In genomic region chr11:65616575-65617001, GRCh38 we compare ENCODE assay signal across 8 cellular contexts. TPM values are rescaled to one million over a fixed set of nuclear protein-coding genes. Genes with fewer than 3 reads are reported as not detected.
DNase-seq lines count a peak whose midpoint lies in the region; ATAC-seq and TF ChIP-seq lines count a peak whose summit lies in the region.

No MANE protein-coding gene starts in this region.

- H3K4me1 Mint-ChIP-seq in T-helper 1 cell treated with Interleukin-12 subunit alpha and Interleukin-12 subunit beta and Interleukin-4 antibody, amounts not matched to agents 30 μg/mL and 1 μg/mL, for 36 hours (ENCODE audit: low read depth), result peaks cover 20% of the 10 kb centered on the region

- peaks cover 26% of the 10 kb centered on the region for H3K36me3 Mint-ChIP-seq in T-helper 1 cell treated with Interleukin-12 subunit alpha and Interleukin-12 subunit beta and Interleukin-4 antibody, amounts not matched to agents 30 μg/mL and 1 μg/mL, for 36 hours (ENCODE audit: low read depth)

- peaks cover 0 to 46% (median 38%) of the 10 kb centered on the region in 4 donors for H3K4me1 ChIP-seq in sigmoid colon

- peak overlapping the region; percentile 89 to 95 (median 92) for H3K27ac ChIP-seq in sigmoid colon

- intact Hi-C loops in sigmoid colon (cut with DNase I), result loop anchor here (10.0 kb wide), 1 partner anchor 502 kb away; the partner anchor contains the start of genes TM7SF2 and ZNHIT2

- no peak for TF ChIP-seq CTCF in GM12865 (IDR thresholded peaks at IDR 0.05; ENCODE audit: insufficient read depth, low read depth, low read length, missing control alignments)
- TF ChIP-seq CTCF in fibroblast of pulmonary artery (IDR thresholded peaks at IDR 0.05; ENCODE audit: low read length, missing control alignments), result no peak
- TF ChIP-seq CTCF in sigmoid colon (IDR thresholded peaks at IDR 0.05), result no peak

- H3K9me3 Mint-ChIP-seq in T-helper 1 cell treated with Interleukin-12 subunit alpha and Interleukin-12 subunit beta and Interleukin-4 antibody, amounts not matched to agents 30 μg/mL and 1 μg/mL, for 36 hours, result no peaks in the 10 kb centered on the region

- DNase-seq in GM12865 (ENCODE audit: low read depth), result peak; percentile 37
- no peak for DNase-seq in fibroblast of pulmonary artery (ENCODE audit: low read depth)
- DNase-seq in sigmoid colon, result no peak
- DNase-seq in NCI-H2227 treated with DMSO at 0.1 percent for 48 hours (lab: John Stamatoyannopoulos, UW), result no peak
- no peak for DNase-seq in A172 (ENCODE audit: low spot score)
- DNase-seq in stimulated activated CD4-positive, alpha-beta T cell treated with anti-CD3 and anti-CD28 coated beads, Interleukin-4, amount 100 ng/mL, for 1 hour, result no peak

- no peaks in the 10 kb centered on the region for H3K9me3 ChIP-seq in sigmoid colon

- no peaks in the 10 kb centered on the region for H3K27me3 ChIP-seq in sigmoid colon

- ATAC-seq in GM21423 (IDR thresholded peaks at IDR 0.05; ENCODE audit: unreplicated experiment), result no peak

- no peak for TF ChIP-seq EP300 in sigmoid colon (IDR thresholded peaks at IDR 0.05)

- peak overlapping the region; percentile 77 for H3K27ac Mint-ChIP-seq in T-helper 1 cell treated with Interleukin-12 subunit alpha and Interleukin-12 subunit beta and Interleukin-4 antibody, amounts not matched to agents 30 μg/mL and 1 μg/mL, for 36 hours

- TF ChIP-seq POLR2A in sigmoid colon (IDR thresholded peaks at IDR 0.05), result no peak

- H3K4me3 Mint-ChIP-seq in T-helper 1 cell treated with Interleukin-12 subunit alpha and Interleukin-12 subunit beta and Interleukin-4 antibody, amounts not matched to agents 30 μg/mL and 1 μg/mL, for 36 hours, result peak overlapping the region; percentile 95

- H3K27me3 Mint-ChIP-seq in T-helper 1 cell treated with Interleukin-12 subunit alpha and Interleukin-12 subunit beta and Interleukin-4 antibody, amounts not matched to agents 30 μg/mL and 1 μg/mL, for 36 hours (ENCODE audit: low read depth), result peaks cover 3% of the 10 kb centered on the region

- peak overlapping the region; percentile 71 for H3K4me3 ChIP-seq in GM12865 (ENCODE audit: low read depth, low read length)
- H3K4me3 ChIP-seq in fibroblast of pulmonary artery (replicated peaks; ENCODE audit: low read depth, low read length), result peak overlapping the region; percentile 88
- H3K4me3 ChIP-seq in sigmoid colon, result peak overlapping the region; percentile 74 to 98 (median 88)

- peaks cover 30 to 47% (median 41%) of the 10 kb centered on the region in 4 donors for H3K36me3 ChIP-seq in sigmoid colon

- WGBS in sigmoid colon, 2 donors, result 36 to 61% methylated on average over 10 of the region's 10 CpGs

RNA-seq across cellular contexts. Expression of gene PCNX3, which starts 1.0 kb away (rescaled TPM):
- 10 to 100 TPM; 10.7 to 21.3 (median 14.3) TPM for total RNA-seq in sigmoid colon
- 10 to 100 TPM in 1 of 3 donors, 1 to 10 TPM in 2; 6.0 to 35.0 (median 6.6) TPM for polyA plus RNA-seq in sigmoid colon
- 19.6 and 20.1 TPM in 2 replicates for total RNA-seq in A172 (2014; rRNA removed; shearing (Covaris generic))

RNA-seq across cellular contexts. Expression of gene MAP3K11, which starts 2.6 kb away (rescaled TPM):
- total RNA-seq in sigmoid colon, result 10 to 100 TPM; 18.5 to 52.1 (median 26.3) TPM
- 10 to 100 TPM; 48.6 to 71.2 (median 71.0) TPM for polyA plus RNA-seq in sigmoid colon
- 38.2 and 39.2 TPM in 2 replicates for total RNA-seq in A172 (2014; rRNA removed; shearing (Covaris generic))

RNA-seq across cellular contexts. Expression of gene KCNK7, which starts 21.0 kb away (rescaled TPM):
- total RNA-seq in sigmoid colon, result under 1 TPM in 2 of 4 donors, not detected in 2; 0.54 to 0.71 TPM
- 1 to 10 TPM in 1 of 3 donors, not detected in 2; 1.4 TPM for polyA plus RNA-seq in sigmoid colon
- total RNA-seq in A172 (2014; rRNA removed; shearing (Covaris generic)), result 0.86 TPM in 1 of 2 replicates, not detected in the other

RNA-seq across cellular contexts. Expression of gene SIPA1, which starts 21.3 kb away (rescaled TPM):
- total RNA-seq in sigmoid colon, result 10 to 100 TPM; 19.9 to 30.7 (median 28.2) TPM
- polyA plus RNA-seq in sigmoid colon, result 10 to 100 TPM; 20.3 to 53.6 (median 34.8) TPM
- total RNA-seq in A172 (2014; rRNA removed; shearing (Covaris generic)), result 10.4 and 19.5 TPM in 2 replicates

RNA-seq across cellular contexts. Expression of gene EHBP1L1, which starts 40.7 kb away (rescaled TPM):
- total RNA-seq in sigmoid colon, result 100 to 1,000 TPM; 148 to 366 (median 194) TPM
- polyA plus RNA-seq in sigmoid colon, result 10 to 100 TPM; 31.2 to 71.2 (median 71.2) TPM
- total RNA-seq in A172 (2014; rRNA removed; shearing (Covaris generic)), result 50.1 and 83.3 TPM in 2 replicates
